8 cellular contexts compared by ENCODE assay signal in genomic region chr1:51192213-51192843, GRCh38. TPM values are rescaled to one million over a fixed set of nuclear protein-coding genes. Genes with fewer than 3 reads are reported as not detected.
A peak's percentile ranks its signal among the peaks of the same experiment; 100 is the strongest.
DNase-seq lines count a peak whose midpoint lies in the region; ATAC-seq and TF ChIP-seq lines count a peak whose summit lies in the region.

No MANE protein-coding gene starts in this region.

- no peak overlapping the region for H3K27ac ChIP-seq in CD8-positive, alpha-beta memory T cell (ENCODE audit: low read depth, low read length)
- H3K27ac ChIP-seq in fibroblast of lung (ENCODE audit: insufficient read depth, low read length), result no peak overlapping the region
- H3K27ac ChIP-seq in neural progenitor cell, result no peak overlapping the region
- no peak overlapping the region for H3K27ac ChIP-seq in thyroid gland

- H3K4me3 ChIP-seq in CD8-positive, alpha-beta memory T cell (ENCODE audit: low read length), result no peak overlapping the region
- no peak overlapping the region for H3K4me3 ChIP-seq in fibroblast of lung (replicated peaks in 1 of 4; ENCODE audit: control extremely low read depth in 1 of 4, insufficient read depth in 1 of 4, low read depth in 3 of 4, low read length in 4 of 4)
- H3K4me3 ChIP-seq in neural progenitor cell, result no peak overlapping the region
- no peak overlapping the region for H3K4me3 ChIP-seq in thyroid gland (replicated peaks in 1 of 3)

- H3K4me2 ChIP-seq in fibroblast of lung (ENCODE audit: extremely low read depth, insufficient read depth, low read length), result no peak overlapping the region
- no peak overlapping the region for H3K4me2 ChIP-seq in neural progenitor cell

- DNase-seq in CD8-positive, alpha-beta memory T cell, result peak; percentile 17 to 55 (median 18)
- DNase-seq in HFFc6 (peak; percentile 73), NOMO-1 treated with dmso at 0.1 percent for 144 hours (lab: John Stamatoyannopoulos, UW; ENCODE audit: unreplicated experiment) (peak; percentile 34), activated T-cell treated with anti-CD3 and anti-CD28 coated beads for 24 hours (ENCODE audit: low read depth) (peak; percentile 35), fibroblast of lung (ENCODE audit: low read depth in 2 of 2) (peak; percentile 70 to 82), neural progenitor cell (ENCODE audit: low spot score) (peak; percentile 83), thyroid gland (peak; percentile 71 to 73)

- peak; percentile 93 for TF ChIP-seq CTCF in HFFc6 (IDR thresholded peaks at IDR 0.05)
- TF ChIP-seq CTCF in fibroblast of lung (conservative IDR thresholded peaks at IDR 0.05 in 1 of 2, IDR thresholded peaks at IDR 0.05 in 1 of 2; ENCODE audit: low read depth in 1 of 2, low read length in 2 of 2), result peak; percentile 82 to 83
- TF ChIP-seq CTCF in neural progenitor cell (IDR thresholded peaks at IDR 0.05), result peak; percentile 90
- TF ChIP-seq CTCF in thyroid gland (IDR thresholded peaks at IDR 0.05), result peak; percentile 48 to 92 (median 64)

- peaks cover 1 to 6% of the 10 kb centered on the region in 2 donors for H3K27me3 Mint-ChIP-seq in CD8-positive, alpha-beta memory T cell
- H3K27me3 Mint-ChIP-seq in HFFc6 (ENCODE audit: insufficient read depth), result peaks cover 3% of the 10 kb centered on the region; the same call in 1 of the 2 replicates
- H3K27me3 Mint-ChIP-seq in neural progenitor cell (ENCODE audit: insufficient read depth, low read depth), result peaks cover 2% of the 10 kb centered on the region

- intact Hi-C loops in thyroid gland (cut with DNase I), result loop anchor here (5.0 to 10.0 kb wide), 2 partner anchors 105 to 418 kb away; no protein-coding TSS in a partner anchor

- H3K4me1 ChIP-seq in CD8-positive, alpha-beta memory T cell (ENCODE audit: insufficient read depth, low read length), result no peaks in the 10 kb centered on the region
- H3K4me1 ChIP-seq in fibroblast of lung (ENCODE audit: control insufficient read depth, extremely low read depth, insufficient read depth, low read length) (no peaks in the 10 kb centered on the region), neural progenitor cell (no peaks in the 10 kb centered on the region), thyroid gland (no peaks in the 10 kb centered on the region)

- ATAC-seq in GM19395 (IDR thresholded peaks at IDR 0.05; ENCODE audit: unreplicated experiment), result no peak

- no peaks in the 10 kb centered on the region for H3K36me3 Mint-ChIP-seq in CD8-positive, alpha-beta memory T cell
- H3K36me3 Mint-ChIP-seq in HFFc6 (ENCODE audit: low read depth) (no peaks in the 10 kb centered on the region), neural progenitor cell (no peaks in the 10 kb centered on the region)

- no peaks in the 10 kb centered on the region for H3K27me3 ChIP-seq in CD8-positive, alpha-beta memory T cell (ENCODE audit: insufficient read depth, low read length, poor library complexity, severe bottlenecking)
- H3K27me3 ChIP-seq in fibroblast of lung (ENCODE audit: control insufficient read depth, insufficient read depth, low read length), result no peaks in the 10 kb centered on the region
- H3K27me3 ChIP-seq in neural progenitor cell, result no peaks in the 10 kb centered on the region
- H3K27me3 ChIP-seq in thyroid gland, result no peaks in the 10 kb centered on the region

- H3K79me2 ChIP-seq in fibroblast of lung (ENCODE audit: control insufficient read depth, insufficient read depth, low read length) (no peaks in the 10 kb centered on the region), neural progenitor cell (ENCODE audit: low read depth) (no peaks in the 10 kb centered on the region)

- POLR2A ChIA-PET in CD8-positive, alpha-beta memory T cell (lab: Charles Lee), result interaction anchor here (1.0 kb wide), 1 partner anchor 43 kb away, joined by 3 read pairs; no protein-coding TSS in a partner anchor

- CTCF ChIA-PET in CD8-positive, alpha-beta memory T cell (lab: Charles Lee), result interaction anchor here (0.7 to 3.1 kb wide), 10 partner anchors 11 to 403 kb away, joined by 3 to 14 read pairs (median 6); no protein-coding TSS in a partner anchor

- H4K20me1 ChIP-seq in fibroblast of lung (ENCODE audit: control insufficient read depth, extremely low read depth, insufficient read depth, low read length) (no peaks in the 10 kb centered on the region), neural progenitor cell (ENCODE audit: low read depth) (no peaks in the 10 kb centered on the region)

- TF ChIP-seq POLR2A in thyroid gland (IDR thresholded peaks at IDR 0.05), result no peak

- H3K9ac ChIP-seq in fibroblast of lung (ENCODE audit: insufficient read depth, low read length) (no peak overlapping the region), neural progenitor cell (no peak overlapping the region)

- no peak overlapping the region for H3K27ac Mint-ChIP-seq in CD8-positive, alpha-beta memory T cell
- H3K27ac Mint-ChIP-seq in HFFc6, result no peak overlapping the region
- no peak overlapping the region for H3K27ac Mint-ChIP-seq in neural progenitor cell

- H3K9me3 ChIP-seq in CD8-positive, alpha-beta memory T cell (ENCODE audit: low read length), result no peaks in the 10 kb centered on the region
- no peaks in the 10 kb centered on the region for H3K9me3 ChIP-seq in fibroblast of lung (ENCODE audit: control insufficient read depth, insufficient read depth, low read depth, low read length)
- H3K9me3 ChIP-seq in neural progenitor cell (ENCODE audit: low read depth), result no peaks in the 10 kb centered on the region
- H3K9me3 ChIP-seq in thyroid gland, result no peaks in the 10 kb centered on the region

- 34 to 35% methylated on average over 3 of the region's 3 CpGs for WGBS in thyroid gland, 2 donors

- H3F3A ChIP-seq in neural progenitor cell (ENCODE audit: low read depth), result no peaks in the 10 kb centered on the region

- no peaks in the 10 kb centered on the region for H3K36me3 ChIP-seq in CD8-positive, alpha-beta memory T cell (ENCODE audit: insufficient read depth, low read length)
- H3K36me3 ChIP-seq in fibroblast of lung (ENCODE audit: control insufficient read depth, insufficient read depth, low read length), result no peaks in the 10 kb centered on the region
- no peaks in the 10 kb centered on the region for H3K36me3 ChIP-seq in neural progenitor cell
- H3K36me3 ChIP-seq in thyroid gland, result no peaks in the 10 kb centered on the region

- no peak overlapping the region for H2AFZ ChIP-seq in fibroblast of lung (ENCODE audit: low read length)
- H2AFZ ChIP-seq in neural progenitor cell (replicated peaks), result peak overlapping the region; percentile 23

- no peaks in the 10 kb centered on the region for H3K9me3 Mint-ChIP-seq in CD8-positive, alpha-beta memory T cell
- no peaks in the 10 kb centered on the region for H3K9me3 Mint-ChIP-seq in HFFc6
- H3K9me3 Mint-ChIP-seq in neural progenitor cell, result no peaks in the 10 kb centered on the region

- H3K4me3 Mint-ChIP-seq in CD8-positive, alpha-beta memory T cell, result no peak overlapping the region
- H3K4me3 Mint-ChIP-seq in HFFc6 (no peak overlapping the region), neural progenitor cell (no peak overlapping the region)

- no peaks in the 10 kb centered on the region for H3K4me1 Mint-ChIP-seq in CD8-positive, alpha-beta memory T cell
- H3K4me1 Mint-ChIP-seq in HFFc6 (ENCODE audit: low read depth) (peaks cover 8% of the 10 kb centered on the region), neural progenitor cell (no peaks in the 10 kb centered on the region)

RNA-seq across cellular contexts. Expression of gene RNF11, which starts 43.7 kb away (rescaled TPM):
- 10 to 100 TPM; 37.4 to 40.1 TPM for total RNA-seq in CD8-positive, alpha-beta memory T cell
- 31.1 TPM for polyA plus RNA-seq in CD8-positive, alpha-beta memory T cell
- total RNA-seq in HFFc6 (2021; fragmentation: NEBNext Ultra II Directional; extraction: Animal tissue kit (Norgen Biotek cat#: 25700)), result 100 to 1,000 TPM; 114 to 147 (median 128) TPM
- total RNA-seq in fibroblast of lung, result 97.6 and 116 TPM in 2 replicates
- polyA plus RNA-seq in fibroblast of lung, result 150 and 209 TPM in 2 replicates
- polyA plus RNA-seq in fibroblast of lung (2012), result 104 and 119 TPM in 2 replicates
- polyA minus RNA-seq in fibroblast of lung (ENCODE audit: low replicate concordance), result 118 and 123 TPM in 2 replicates
- 63.8 and 108 TPM in 2 replicates for total RNA-seq in neural progenitor cell (ENCODE audit: low replicate concordance)
- 100 to 1,000 TPM; 113 to 134 (median 115) TPM for total RNA-seq in thyroid gland

Comparison
In these comparisons a context has a peak if more than half of its experiments do, and no peak if none do; other contexts are left out.
1. DNase-seq: peak in every context shown above with its lines; median percentile 83 in neural progenitor cell; 76 in fibroblast of lung; 73 in HFFc6; 72 in thyroid gland; 35 in activated T-cell treated with anti-CD3 and anti-CD28 coated beads for 24 hours; 34 in NOMO-1 treated with dmso at 0.1 percent for 144 hours; 18 in CD8-positive, alpha-beta memory T cell.